Comparison of ENCODE assay signal across 9 cellular contexts in the genomic region with DNA sequence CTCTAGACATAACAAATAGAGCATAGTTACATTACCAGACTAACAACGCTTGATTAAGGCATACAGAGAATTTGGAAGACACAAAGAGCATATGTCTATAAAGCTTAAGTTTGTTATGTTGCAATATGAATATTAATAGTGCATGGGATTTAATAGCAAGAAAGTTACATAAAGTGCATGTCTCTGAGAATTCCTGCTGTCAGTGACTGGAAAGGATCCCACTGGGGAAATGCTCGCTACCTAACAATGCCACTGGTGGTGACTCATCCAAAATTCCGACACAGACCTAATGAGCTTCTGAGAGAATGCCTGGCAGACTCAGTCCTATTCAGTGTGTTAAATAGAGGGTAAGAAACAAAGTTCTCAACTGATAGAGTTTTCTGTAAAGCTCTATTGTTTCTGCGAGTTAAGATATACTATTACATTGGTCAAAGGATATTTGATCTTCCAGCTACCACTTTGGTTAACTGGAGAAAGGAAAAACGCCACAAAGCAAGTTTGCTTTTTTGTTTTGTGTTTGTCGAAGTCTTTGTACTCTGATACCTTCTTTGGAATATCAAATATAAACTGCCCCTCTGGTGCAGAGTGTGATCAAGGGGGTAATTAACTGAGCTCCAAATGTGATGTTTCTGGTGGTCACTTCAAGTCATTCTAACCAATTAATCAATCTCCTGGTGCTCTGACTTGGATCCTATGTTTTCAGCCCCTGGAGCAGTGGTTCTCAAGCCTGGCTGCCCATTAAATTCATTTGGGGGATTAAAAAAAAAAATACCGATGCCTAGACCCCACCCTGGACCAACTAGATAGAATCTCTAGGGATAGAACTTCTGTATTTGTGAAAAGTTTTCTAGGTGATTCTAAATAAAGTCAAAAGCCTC.
DNase-seq lines count a peak whose midpoint lies in the region; ATAC-seq and TF ChIP-seq lines count a peak whose summit lies in the region.
"Had no signal": no experiment of that assay in that cellular context is flagged by ENCODE, and none has a peak within 500 bp of the region (broad histone marks: within the 10 kb centered on the region; RNA-seq: fewer than 3 reads in every experiment).

No MANE protein-coding gene starts in this region.

- H3K27me3 Mint-ChIP-seq in mesothelial cell of epicardium (ENCODE audit: low read depth): no peaks in the 10 kb centered on the region

- TF ChIP-seq CTCF in A673 (conservative IDR thresholded peaks at IDR 0.05; ENCODE audit: low read depth, low read length): no peak
- TF ChIP-seq CTCF in mesothelial cell of epicardium (IDR thresholded peaks at IDR 0.05; ENCODE audit: unreplicated experiment): no peak
- no peak for TF ChIP-seq CTCF in GM13977 (IDR thresholded peaks at IDR 0.05; ENCODE audit: extremely low read depth, insufficient read depth, missing control alignments)

- H3K36me3 ChIP-seq in A673 (ENCODE audit: insufficient read depth, low read length, poor library complexity, severe bottlenecking): no peaks in the 10 kb centered on the region

- DNase-seq in A673 (ENCODE audit: low spot score) (peak; percentile 96), NCI-H446 treated with DMSO at 0.1 percent for 48 hours (lab: John Stamatoyannopoulos, UW) (peak; percentile 55), epithelial cell of prostate (ENCODE audit: low read depth, low spot score) (peak; percentile 31), mesothelial cell of epicardium (ENCODE audit: low spot score in 2 of 2, unreplicated experiment in 2 of 2) (no peak), NCI-H2029 (lab: John Stamatoyannopoulos, UW) (no peak), DMS79 (lab: John Stamatoyannopoulos, UW) (no peak), GM13977 (ENCODE audit: low spot score) (no peak)
- DNase-seq: glutamatergic neuron had no signal

- no peaks in the 10 kb centered on the region for H3K9me3 Mint-ChIP-seq in mesothelial cell of epicardium

- POLR2A ChIA-PET in A673 (lab: Charles Lee; ENCODE audit: low non-redundant PET): interaction anchor here (0.6 to 0.7 kb wide), 2 partner anchors 29 to 88 kb away, joined by 3 to 4 read pairs; no protein-coding TSS in a partner anchor

- no peak for ATAC-seq in HG03442 (IDR thresholded peaks at IDR 0.05; ENCODE audit: unreplicated experiment)

- no peaks in the 10 kb centered on the region for H3K27me3 ChIP-seq in A673 (replicated peaks; ENCODE audit: insufficient read depth, low read depth, low read length, poor library complexity)

- peak overlapping the region; percentile 11 for H3K4me3 ChIP-seq in A673 (ENCODE audit: low read depth, low read length, poor library complexity, severe bottlenecking)

- intact Hi-C loops in A673 (cut with micrococcal nuclease; ENCODE audit: unreplicated experiment): no loop called here

- H3K27ac ChIP-seq in A673 (ENCODE audit: low read depth, low read length, poor library complexity, severe bottlenecking): peak overlapping the region; percentile 79
- H3K27ac ChIP-seq in epithelial cell of prostate: peak overlapping the region; percentile 33

- CTCF ChIA-PET in A673 (lab: Charles Lee): interaction anchor here (0.5 to 2.0 kb wide), 3 partner anchors 19 to 1012 kb away, joined by 3 to 6 read pairs (median 3); no protein-coding TSS in a partner anchor

- in situ Hi-C loops in GM13977 (cut with MboI; ENCODE audit: low pct_unique_long_range_greater_than_20kb, low sequenced_read_pairs, unreplicated experiment): no loop called here

- no peaks in the 10 kb centered on the region for H3K36me3 Mint-ChIP-seq in mesothelial cell of epicardium

- peaks cover 20% of the 10 kb centered on the region for H3K4me1 Mint-ChIP-seq in mesothelial cell of epicardium

- H3K4me1 ChIP-seq in A673 (ENCODE audit: insufficient read depth, low read length, poor library complexity, severe bottlenecking): peaks cover 71% of the 10 kb centered on the region

- peak overlapping the region; percentile 54 for H3K27ac Mint-ChIP-seq in mesothelial cell of epicardium

- H3K9me3 ChIP-seq in A673 (ENCODE audit: low read depth, low read length, poor library complexity, severe bottlenecking): no peaks in the 10 kb centered on the region

- no TSS peak for BruUV-seq in A673 (replicated peaks; lab: Mats Ljungman, UMichigan)

- H3K4me3 Mint-ChIP-seq in mesothelial cell of epicardium: no peak overlapping the region

Comparison
In these comparisons a context has a peak if more than half of its experiments do, and no peak if none do; other contexts are left out.
1. DNase-seq: peak in A673 (single experiment), NCI-H446 treated with DMSO at 0.1 percent for 48 hours (single experiment) and epithelial cell of prostate (single experiment); none in mesothelial cell of epicardium (0 of 2), NCI-H2029 (single experiment), DMS79 (single experiment) and GM13977 (single experiment).